16 cellular contexts compared by ENCODE assay signal in the genomic region with DNA sequence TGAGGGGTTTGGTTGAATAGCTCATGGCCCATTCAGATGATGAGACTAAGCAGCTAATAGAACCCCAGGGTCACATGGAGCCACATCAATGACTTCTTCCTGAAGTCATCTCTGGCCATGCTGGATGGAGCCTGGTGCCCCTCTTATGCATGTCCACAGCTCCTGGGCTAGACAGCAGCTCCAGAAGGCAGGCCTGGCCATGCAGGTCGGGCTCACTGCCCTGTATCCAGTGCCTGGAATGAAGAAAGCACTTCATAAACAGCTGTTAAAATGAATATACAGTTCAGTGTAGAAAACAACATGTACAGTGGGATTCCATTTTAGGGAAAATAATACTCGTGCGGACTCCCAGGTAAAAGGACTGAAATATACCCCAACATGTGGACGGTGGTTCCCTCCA.
DNase-seq lines count a peak whose midpoint lies in the region; ATAC-seq, FAIRE-seq and TF ChIP-seq lines count a peak whose summit lies in the region.
"Had no signal": no experiment of that assay in that cellular context is flagged by ENCODE, and none has a peak within 500 bp of the region (broad histone marks: within the 10 kb centered on the region; RNA-seq: fewer than 3 reads in every experiment).

No MANE protein-coding gene starts in this region.

- no peak overlapping the region for H2AFZ ChIP-seq in DND-41 (ENCODE audit: low read depth, low read length)
- no peak overlapping the region for H2AFZ ChIP-seq in H1 (ENCODE audit: low read length)
- H2AFZ ChIP-seq in trophoblast cell (ENCODE audit: insufficient read depth, low read length, poor library complexity) = no peak overlapping the region

- POLR2A ChIA-PET in H1 (lab: Charles Lee; ENCODE audit: partially characterized antibody) = interaction anchor here (1.8 kb wide), 1 partner anchor 12 kb away, joined by 4 read pairs; no protein-coding TSS in a partner anchor

- H2BK12ac ChIP-seq in H1 (ENCODE audit: low read depth, low read length) (no peak overlapping the region), trophoblast cell (ENCODE audit: low read length) (peak overlapping the region; percentile 46)

- no peaks in the 10 kb centered on the region for H3K36me3 ChIP-seq in BLaER1
- H3K36me3 ChIP-seq in DND-41 (ENCODE audit: insufficient read depth, low read length) = no peaks in the 10 kb centered on the region
- H3K36me3 ChIP-seq in H1 (ENCODE audit: control insufficient read depth in 2 of 4, insufficient read depth in 4 of 4, low read length in 3 of 4) = no peaks in the 10 kb centered on the region
- no peaks in the 10 kb centered on the region for H3K36me3 ChIP-seq in trophoblast cell (ENCODE audit: control insufficient read depth in 1 of 2, insufficient read depth in 2 of 2, low read length in 2 of 2)
- H3K36me3 ChIP-seq in small intestine (ENCODE audit: control insufficient read depth in 2 of 2, insufficient read depth in 2 of 2, low read length in 2 of 2) = no peaks in the 10 kb centered on the region
- H3K36me3 ChIP-seq: MG63 had no signal

- H3K4me3 ChIP-seq in BLaER1 = no peak overlapping the region
- H3K4me3 ChIP-seq in DND-41 (ENCODE audit: low read depth in 1 of 2, low read length in 2 of 2) = no peak overlapping the region
- no peak overlapping the region for H3K4me3 ChIP-seq in H1 (ENCODE audit: extremely low read depth in 1 of 4, insufficient read depth in 2 of 4, low read depth in 3 of 4, low read length in 4 of 4)
- H3K4me3 ChIP-seq in trophoblast cell (ENCODE audit: low read depth, low read length) = no peak overlapping the region
- H3K4me3 ChIP-seq in small intestine (ENCODE audit: low read depth in 1 of 2, low read length in 2 of 2) = no peak overlapping the region
- H3K4me3 ChIP-seq: MG63 had no signal

- no peak overlapping the region for H3K56ac ChIP-seq in H1 (replicated peaks; ENCODE audit: insufficient read length, low read depth, low read length)

- peaks cover 20% of the 10 kb centered on the region for H3K27me3 Mint-ChIP-seq in stimulated activated memory B cell treated with anti-CD40 and anti-IgM and Interleukin-4, amounts not matched to agents 10 μg/mL and 1 μg/mL and 100 μg/mL, for 72 hours
- no peaks in the 10 kb centered on the region for H3K27me3 Mint-ChIP-seq in endothelial cell (ENCODE audit: unreplicated experiment)

- H3K18ac ChIP-seq in H1 (ENCODE audit: extremely low read depth, low read length) = no peak overlapping the region
- H3K18ac ChIP-seq in trophoblast cell (ENCODE audit: low read length) = peak overlapping the region; percentile 32

- CTCF ChIA-PET in H1 (lab: Charles Lee; ENCODE audit: partially characterized antibody) = interaction anchor here (0.8 to 6.9 kb wide), 8 partner anchors 14 to 320 kb away, joined by 3 to 70 read pairs (median 8); no protein-coding TSS in a partner anchor

- H3K27ac ChIP-seq in BLaER1 (no peak overlapping the region), DND-41 (ENCODE audit: low read length) (peak overlapping the region; percentile 55), H1 (ENCODE audit: low read depth, low read length) (no peak overlapping the region), trophoblast cell (ENCODE audit: low read depth, low read length) (no peak overlapping the region), small intestine (ENCODE audit: low read depth in 1 of 2, low read length in 1 of 2) (no peak overlapping the region)

- no peak overlapping the region for H4K12ac ChIP-seq in trophoblast cell (ENCODE audit: low read depth, low read length)

- H3K14ac ChIP-seq in H1 (ENCODE audit: insufficient read length) = no peak overlapping the region
- H3K14ac ChIP-seq in trophoblast cell (ENCODE audit: low read length) = peak overlapping the region; percentile 45

- H4K5ac ChIP-seq in H1 (ENCODE audit: insufficient read length, low read depth, low read length) = no peak overlapping the region

- H3K79me2 ChIP-seq in DND-41 (ENCODE audit: insufficient read depth, low read length) (peaks cover 10% of the 10 kb centered on the region), H1 (ENCODE audit: control insufficient read depth in 1 of 2, insufficient read depth in 2 of 2, low read length in 2 of 2) (no peaks in the 10 kb centered on the region), trophoblast cell (ENCODE audit: control insufficient read depth, insufficient read depth, low read length, poor library complexity) (no peaks in the 10 kb centered on the region)

- no peak for TF ChIP-seq EP300 in H1 (IDR thresholded peaks at IDR 0.05; ENCODE audit: borderline replicate concordance in 1 of 2, low read depth in 2 of 2, low read length in 2 of 2)

- WGBS in H1 (ENCODE audit: extremely low coverage in 1 of 2, insufficient coverage in 1 of 2, insufficient read length in 1 of 2, insufficient replicate concordance in 2 of 2, low coverage in 1 of 2, low lambda C conversion rate in 2 of 2, missing lambda C conversion rate in 1 of 2), 2 experiments = 91% methylated on average over 4 of the region's 4 CpGs; no CpG with 5 or more reads in 1 of the 2 experiments
- no CpG with 5 or more reads among the region's 4 CpGs for whole genome bisulfite sequencing in trophoblast cell (ENCODE audit: extremely low coverage, insufficient coverage, insufficient read length)
- 84 to 94% (median 91%) methylated on average over 4 of the region's 4 CpGs for WGBS in small intestine, 3 donors

- no peak for TF ChIP-seq POLR2A in H1 (IDR thresholded peaks at IDR 0.05; ENCODE audit: control extremely low read depth in 1 of 2, low read depth in 2 of 2, low read length in 2 of 2)

- no peaks in the 10 kb centered on the region for H3K9me3 Mint-ChIP-seq in stimulated activated memory B cell treated with anti-CD40 and anti-IgM and Interleukin-4, amounts not matched to agents 10 μg/mL and 1 μg/mL and 100 μg/mL, for 72 hours
- no peaks in the 10 kb centered on the region for H3K9me3 Mint-ChIP-seq in endothelial cell (ENCODE audit: unreplicated experiment)
- H3K9me3 Mint-ChIP-seq: HFFc6 had no signal

- no peak for TF ChIP-seq RAD21 in H1 (IDR thresholded peaks at IDR 0.05 in 1 of 2, conservative IDR thresholded peaks at IDR 0.05 in 1 of 2; ENCODE audit: low read depth in 2 of 2, low read length in 2 of 2)

- H4K8ac ChIP-seq in H1 (ENCODE audit: extremely low read depth, insufficient read depth, low read length) (no peak overlapping the region), trophoblast cell (ENCODE audit: low read depth, low read length) (no peak overlapping the region)

- H3K4me2 ChIP-seq in BLaER1 (peak overlapping the region; percentile 36; the same call in 1 of the 2 replicates), DND-41 (ENCODE audit: insufficient read depth, low read length) (no peak overlapping the region), H1 (ENCODE audit: insufficient read depth in 1 of 2, low read depth in 2 of 2, low read length in 2 of 2) (no peak overlapping the region), trophoblast cell (ENCODE audit: low read length) (no peak overlapping the region)

- H2BK20ac ChIP-seq in H1 (ENCODE audit: low read length) = no peak overlapping the region

- H4K91ac ChIP-seq in H1 (replicated peaks; ENCODE audit: insufficient read length, low read length) (no peak overlapping the region), trophoblast cell (ENCODE audit: low read depth, low read length) (peak overlapping the region; percentile 53)

- H3K36me3 Mint-ChIP-seq in stimulated activated memory B cell treated with anti-CD40 and anti-IgM and Interleukin-4, amounts not matched to agents 10 μg/mL and 1 μg/mL and 100 μg/mL, for 72 hours = no peaks in the 10 kb centered on the region
- H3K36me3 Mint-ChIP-seq in endothelial cell (ENCODE audit: low read depth, unreplicated experiment) = no peaks in the 10 kb centered on the region

- H3K4me1 ChIP-seq in BLaER1 (peaks cover 79% of the 10 kb centered on the region), DND-41 (ENCODE audit: insufficient read depth, low read length) (peaks cover 66% of the 10 kb centered on the region), H1 (replicated peaks in 1 of 4; ENCODE audit: control insufficient read depth in 3 of 4, insufficient read depth in 4 of 4, low read length in 3 of 4) (peaks cover 0 to 9% (median 4%) of the 10 kb centered on the region in 4 experiments; a peak in 6 of 7 replicates), trophoblast cell (ENCODE audit: control insufficient read depth in 1 of 2, insufficient read depth in 2 of 2, low read length in 2 of 2) (peaks cover 41 to 59% of the 10 kb centered on the region in 2 experiments), small intestine (ENCODE audit: control insufficient read depth in 2 of 2, insufficient read depth in 1 of 2, low read depth in 1 of 2, low read length in 1 of 2) (peaks cover 0 to 3% of the 10 kb centered on the region in 2 donors)

- no peak overlapping the region for H3K4me3 Mint-ChIP-seq in stimulated activated memory B cell treated with anti-CD40 and anti-IgM and Interleukin-4, amounts not matched to agents 10 μg/mL and 1 μg/mL and 100 μg/mL, for 72 hours
- no peak overlapping the region for H3K4me3 Mint-ChIP-seq in endothelial cell (ENCODE audit: unreplicated experiment)
- H3K4me3 Mint-ChIP-seq: HFFc6 had no signal

- H3K23me2 ChIP-seq in H1 (ENCODE audit: low read depth, low read length) = no peaks in the 10 kb centered on the region

- TF ChIP-seq CTCF in DND-41 (IDR thresholded peaks at IDR 0.05; ENCODE audit: borderline replicate concordance, extremely low read depth, low read length, poor library complexity, severe bottlenecking) = no peak
- TF ChIP-seq CTCF in H1 (IDR thresholded peaks at IDR 0.05; ENCODE audit: control extremely low read depth in 1 of 3, insufficient read depth in 1 of 3, low read depth in 1 of 3, low read length in 3 of 3) = no peak
- no peak for TF ChIP-seq CTCF in endothelial cell (IDR thresholded peaks at IDR 0.05; ENCODE audit: unreplicated experiment)

- no peak overlapping the region for H2BK120ac ChIP-seq in H1 (replicated peaks; ENCODE audit: low read depth, low read length)
- no peak overlapping the region for H2BK120ac ChIP-seq in trophoblast cell (ENCODE audit: insufficient read depth, low read length, poor library complexity)

- 0 out of 2 replicates have a peak overlapping the region, but pooled peaks have one; percentile 10 for H2BK15ac ChIP-seq in H1 (ENCODE audit: low read length)

- no peaks in the 10 kb centered on the region for H4K20me1 ChIP-seq in BLaER1
- H4K20me1 ChIP-seq in DND-41 (ENCODE audit: insufficient read depth, low read length) = 0 out of 2 replicates have a peak, but pooled peaks cover 2% of the 10 kb centered on the region
- peaks cover 3 to 8% of the 10 kb centered on the region in 2 experiments for H4K20me1 ChIP-seq in H1 (replicated peaks in 1 of 2; ENCODE audit: control insufficient read depth in 1 of 2, insufficient read depth in 2 of 2, low read length in 2 of 2)

- H3K9me3 ChIP-seq in BLaER1 (no peaks in the 10 kb centered on the region), DND-41 (ENCODE audit: insufficient read depth, low read length, severe bottlenecking) (no peaks in the 10 kb centered on the region), H1 (ENCODE audit: insufficient read depth in 2 of 2, low read depth in 1 of 2, low read length in 1 of 2) (no peaks in the 10 kb centered on the region), trophoblast cell (ENCODE audit: insufficient read depth, low read depth, low read length) (no peaks in the 10 kb centered on the region), small intestine (ENCODE audit: control insufficient read depth, low read depth) (no peaks in the 10 kb centered on the region)
- H3K9me3 ChIP-seq: MG63 had no signal

- no peaks in the 10 kb centered on the region for H3K27me3 ChIP-seq in BLaER1
- H3K27me3 ChIP-seq in DND-41 (ENCODE audit: insufficient read depth, low read length, poor library complexity) = no peaks in the 10 kb centered on the region
- no peaks in the 10 kb centered on the region for H3K27me3 ChIP-seq in H1 (replicated peaks in 1 of 4; ENCODE audit: control insufficient read depth in 3 of 4, extremely low read depth in 1 of 4, insufficient read depth in 3 of 4, low read length in 3 of 4)
- H3K27me3 ChIP-seq in trophoblast cell (ENCODE audit: insufficient read depth, low read length) = no peaks in the 10 kb centered on the region
- H3K27me3 ChIP-seq in small intestine (ENCODE audit: control insufficient read depth in 2 of 2, insufficient read depth in 2 of 2, low read length in 2 of 2) = peaks cover 0 to 2% of the 10 kb centered on the region in 2 donors
- H3K27me3 ChIP-seq: MG63 had no signal

- no peak overlapping the region for H3K9ac ChIP-seq in BLaER1
- H3K9ac ChIP-seq in DND-41 (ENCODE audit: low read depth, low read length) = no peak overlapping the region
- H3K9ac ChIP-seq in H1 (replicated peaks in 1 of 4; ENCODE audit: extremely low read depth in 1 of 4, low read depth in 3 of 4, low read length in 3 of 4) = no peak overlapping the region
- H3K9ac ChIP-seq in trophoblast cell (ENCODE audit: low read length) = no peak overlapping the region

- no peak for ATAC-seq in DND-41 (ENCODE audit: insufficient read depth, low read depth)
- no peak for ATAC-seq in HG03571 (IDR thresholded peaks at IDR 0.05; ENCODE audit: unreplicated experiment)
- no peak for ATAC-seq in stimulated activated memory B cell treated with anti-CD40 and anti-IgM and Interleukin-4, amounts not matched to agents 10 μg/mL and 1 μg/mL and 100 μg/mL, for 72 hours
- ATAC-seq: PC-3 had no signal

- no peak overlapping the region for H3K4ac ChIP-seq in H1 (replicated peaks; ENCODE audit: insufficient read length, low read depth, low read length)
- H3K4ac ChIP-seq in trophoblast cell (ENCODE audit: low read depth, low read length) = no peak overlapping the region

- H3K4me1 Mint-ChIP-seq in stimulated activated memory B cell treated with anti-CD40 and anti-IgM and Interleukin-4, amounts not matched to agents 10 μg/mL and 1 μg/mL and 100 μg/mL, for 72 hours = peaks cover 15% of the 10 kb centered on the region
- H3K4me1 Mint-ChIP-seq in endothelial cell (ENCODE audit: unreplicated experiment) = peaks cover 9% of the 10 kb centered on the region

- H2BK5ac ChIP-seq in H1 (ENCODE audit: low read depth, low read length) (no peak overlapping the region), trophoblast cell (ENCODE audit: low read depth, low read length, poor library complexity) (no peak overlapping the region)

- H3K27ac Mint-ChIP-seq in stimulated activated memory B cell treated with anti-CD40 and anti-IgM and Interleukin-4, amounts not matched to agents 10 μg/mL and 1 μg/mL and 100 μg/mL, for 72 hours = no peak overlapping the region
- no peak overlapping the region for H3K27ac Mint-ChIP-seq in endothelial cell (ENCODE audit: unreplicated experiment)
- H3K27ac Mint-ChIP-seq: HFFc6 had no signal

- no peak for FAIRE-seq in H1 (lab: Jason Lieb, UNC)
- FAIRE-seq in small intestine (lab: Jason Lieb, UNC) = no peak

- H3K23ac ChIP-seq in H1 (ENCODE audit: insufficient read length) = no peak overlapping the region
- no peak overlapping the region for H3K23ac ChIP-seq in trophoblast cell (ENCODE audit: low read length)

- H2AK5ac ChIP-seq in H1 (ENCODE audit: low read depth, low read length) (no peak overlapping the region), trophoblast cell (ENCODE audit: low read length) (peak overlapping the region; percentile 58)

- no peak for DNase-seq in DND-41
- no peak for DNase-seq in H1 (ENCODE audit: low read depth in 1 of 2, low spot score in 2 of 2)
- no peak for DNase-seq in trophoblast cell
- DNase-seq in endothelial cell (ENCODE audit: low spot score) = no peak
- no peak for DNase-seq in small intestine
- DNase-seq: GOT3, HFFc6, MG63, NCI-H1105, NCI-H1694 treated with DMSO at 0.1 percent for 48 hours, NCI-H446, NCI-H748 treated with DMSO at 0.1 percent for 48 hours, PC-3 had no signal

- H3K79me1 ChIP-seq in H1 (ENCODE audit: low read depth, low read length) = peaks cover 2% of the 10 kb centered on the region; the same call in 1 of the 2 replicates
- peaks cover 16% of the 10 kb centered on the region for H3K79me1 ChIP-seq in trophoblast cell (ENCODE audit: low read length)
